In the genomic region with DNA sequence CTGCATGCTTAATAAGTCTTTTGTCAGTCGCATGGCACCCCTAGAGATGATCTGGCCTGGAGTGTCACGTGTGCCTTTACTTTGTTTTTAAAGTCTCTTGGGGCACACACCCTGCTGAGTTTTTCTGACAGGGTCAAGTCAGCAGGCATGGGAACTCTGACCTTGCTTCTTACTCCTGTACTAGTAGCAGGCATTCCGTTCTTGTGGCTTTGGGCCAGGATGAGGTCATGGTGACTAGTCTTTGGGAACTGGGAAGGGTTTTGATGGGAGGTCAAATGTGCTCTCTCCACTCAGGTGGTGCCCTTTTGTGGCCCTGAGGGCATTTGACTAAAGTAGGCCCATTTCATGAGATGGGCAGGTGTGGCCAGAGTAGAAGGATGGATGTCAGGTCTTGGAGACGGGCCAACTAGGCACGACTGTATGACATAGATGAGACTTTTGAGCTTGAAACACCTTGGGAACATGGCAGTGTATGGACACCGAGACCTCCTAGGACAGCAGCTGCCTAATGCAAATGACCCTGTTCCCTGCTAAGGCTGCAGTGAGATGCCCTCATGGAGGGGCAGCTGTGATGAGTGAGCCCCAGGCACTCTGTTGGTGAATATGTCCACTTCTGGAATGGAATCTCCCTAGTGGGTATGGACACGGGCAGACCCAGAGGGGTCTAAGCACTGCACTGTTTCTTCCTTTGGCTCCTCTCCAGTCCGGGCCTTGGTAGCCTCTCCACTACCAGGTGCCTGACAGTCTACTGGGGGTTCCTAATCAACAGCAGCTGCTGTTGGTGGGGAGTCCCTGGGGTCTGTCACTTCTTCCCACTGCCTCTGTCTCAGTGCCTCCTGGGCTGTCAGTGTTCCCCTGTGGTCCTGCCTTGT, we compare ENCODE assay signal across 9 cellular contexts. TPM values are rescaled to one million over a fixed set of nuclear protein-coding genes. Genes with fewer than 3 reads are reported as not detected.
DNase-seq lines count a peak whose midpoint lies in the region; ATAC-seq and TF ChIP-seq lines count a peak whose summit lies in the region.
"Had no signal": no experiment of that assay in that cellular context is flagged by ENCODE, and none has a peak within 500 bp of the region (broad histone marks: within the 10 kb centered on the region; RNA-seq: fewer than 3 reads in every experiment).

No MANE protein-coding gene starts in this region.

- peak; percentile 33 for DNase-seq in AG04450 (ENCODE audit: low read depth, low spot score)
- peak; percentile 80 for DNase-seq in HT-29 (ENCODE audit: low spot score)
- peak; percentile 82 for DNase-seq in amniotic epithelial cell (ENCODE audit: low read depth)
- DNase-seq in kidney epithelial cell (ENCODE audit: low read depth): peak; percentile 63
- DNase-seq in NCI-H524 treated with DMSO at 0.1 percent for 48 hours (lab: John Stamatoyannopoulos, UW): no peak
- no peak for DNase-seq in NCI-H1436 treated with DMSO at 0.1 percent for 48 hours (lab: John Stamatoyannopoulos, UW)
- DNase-seq in NCI-H187 treated with DMSO at 0.1 percent for 48 hours (lab: John Stamatoyannopoulos, UW): no peak
- DNase-seq: spleen had no signal

- CTCF ChIA-PET in AG04450 (lab: Charles Lee): interaction anchor here (0.6 to 2.3 kb wide), 5 partner anchors 9 to 390 kb away, joined by 3 to 12 read pairs (median 3); no protein-coding TSS in a partner anchor

- no peak for ATAC-seq in GM18502 (IDR thresholded peaks at IDR 0.05; ENCODE audit: poor library complexity, unreplicated experiment)

- H3K36me3 ChIP-seq in kidney epithelial cell (ENCODE audit: control insufficient read depth, insufficient read depth, low read length): peaks cover 2% of the 10 kb centered on the region

- H3K27me3 ChIP-seq in AG04450 (ENCODE audit: control insufficient read depth, insufficient read depth, low read length) (no peaks in the 10 kb centered on the region), kidney epithelial cell (ENCODE audit: control insufficient read depth, insufficient read depth, low read length) (no peaks in the 10 kb centered on the region)
- H3K27me3 ChIP-seq: spleen had no signal

- TF ChIP-seq CTCF in AG04450 (IDR thresholded peaks at IDR 0.05; ENCODE audit: low read depth, low read length): peak; percentile 45
- peak; percentile 52 for TF ChIP-seq CTCF in kidney epithelial cell (IDR thresholded peaks at IDR 0.05; ENCODE audit: insufficient read depth, low read length, poor library complexity, severe bottlenecking)

- H3K4me3 ChIP-seq in AG04450 (ENCODE audit: low read depth, low read length) (no peak overlapping the region), kidney epithelial cell (ENCODE audit: low read depth, low read length) (no peak overlapping the region)
- H3K4me3 ChIP-seq: spleen had no signal

- no peak overlapping the region for H3K27ac ChIP-seq in AG04450 (ENCODE audit: low read depth, low read length)
- H3K27ac ChIP-seq: spleen had no signal

- POLR2A ChIA-PET in AG04450 (lab: Yijun Ruan, JAX): no interaction called here

- no peaks in the 10 kb centered on the region for H3K9me3 ChIP-seq in AG04450 (ENCODE audit: control insufficient read depth, insufficient read depth, low read length)
- H3K9me3 ChIP-seq: spleen had no signal

RNA-seq across cellular contexts. Expression of gene SRPRB, which starts 16.4 kb away (rescaled TPM):
- 41.8 and 61.6 TPM in 2 replicates for polyA plus RNA-seq in AG04450 (2011; rRNA removed)
- 40.7 and 56.5 TPM in 2 replicates for polyA minus RNA-seq in AG04450 (2011; rRNA and poly(A)+ RNA removed)
- total RNA-seq in HT-29 (2014; rRNA removed; shearing (Covaris generic)): 69.7 and 74.8 TPM in 2 replicates
- 44.0 and 67.3 TPM in 2 replicates for total RNA-seq in kidney epithelial cell

Comparison
In these comparisons a context has a peak if more than half of its experiments do, and no peak if none do; other contexts are left out.
1. DNase-seq: peak in AG04450 (single experiment), HT-29 (single experiment), amniotic epithelial cell (single experiment) and kidney epithelial cell (single experiment); none in NCI-H524 treated with DMSO at 0.1 percent for 48 hours (single experiment), NCI-H1436 treated with DMSO at 0.1 percent for 48 hours (single experiment) and NCI-H187 treated with DMSO at 0.1 percent for 48 hours (single experiment).